11 cellular contexts compared by ENCODE assay signal in genomic region chr7:143391462-143392404, GRCh38. TPM values are rescaled to one million over a fixed set of nuclear protein-coding genes. Genes with fewer than 3 reads are reported as not detected.
DNase-seq lines count a peak whose midpoint lies in the region; FAIRE-seq and TF ChIP-seq lines count a peak whose summit lies in the region.
"Had no signal": no experiment of that assay in that cellular context is flagged by ENCODE, and none has a peak within 500 bp of the region (broad histone marks: within the 10 kb centered on the region; RNA-seq: fewer than 3 reads in every experiment).

No MANE protein-coding gene starts in this region.

- peaks cover 67% of the 10 kb centered on the region for H3F3A ChIP-seq in GM23248 (ENCODE audit: insufficient read depth)

- intact Hi-C loops in kidney (cut with DNase I): no loop called here

- H3K27me3 ChIP-seq in GM23248 (replicated peaks; ENCODE audit: insufficient read depth) (no peaks in the 10 kb centered on the region), skeletal muscle satellite cell (ENCODE audit: control insufficient read depth, insufficient read depth, low read length) (no peaks in the 10 kb centered on the region)

- peaks cover 22% of the 10 kb centered on the region for H3K79me2 ChIP-seq in GM23248 (ENCODE audit: insufficient read depth)

- H3K4me3 ChIP-seq in GM23248 (0 out of 2 replicates have a peak overlapping the region, but pooled peaks have one; percentile 14), kidney (ENCODE audit: low read length in 2 of 2) (no peak overlapping the region), skeletal muscle satellite cell (ENCODE audit: low read length) (peak overlapping the region; percentile 8)

- H3K36me3 ChIP-seq in GM23248 (ENCODE audit: low read depth) (peaks cover 27% of the 10 kb centered on the region), kidney (ENCODE audit: control insufficient read depth in 1 of 2, insufficient read depth in 2 of 2, low read length in 2 of 2) (peaks cover 8 to 16% of the 10 kb centered on the region in 2 donors), skeletal muscle satellite cell (ENCODE audit: insufficient read depth, low read length) (peaks cover 56% of the 10 kb centered on the region)

- no peak overlapping the region for H2AFZ ChIP-seq in GM23248

- no peak for FAIRE-seq in kidney (lab: Jason Lieb, UNC)
- FAIRE-seq: TTC549 had no signal

- H3K9me3 ChIP-seq in GM23248 (ENCODE audit: low read depth): no peaks in the 10 kb centered on the region
- no peaks in the 10 kb centered on the region for H3K9me3 ChIP-seq in kidney (ENCODE audit: control insufficient read depth in 1 of 2, low read length in 2 of 2)
- no peaks in the 10 kb centered on the region for H3K9me3 ChIP-seq in skeletal muscle satellite cell (replicated peaks; ENCODE audit: low read length)

- in situ Hi-C loops in GM23248 (cut with MboI): no loop called here

- no peaks in the 10 kb centered on the region for H3K9me2 ChIP-seq in GM23248 (ENCODE audit: insufficient read depth)

- peak overlapping the region; percentile 63 for H3K4me2 ChIP-seq in GM23248 (ENCODE audit: unreplicated experiment)
- H3K4me2 ChIP-seq in skeletal muscle satellite cell (ENCODE audit: low read length): peak overlapping the region; percentile 42

- no peak for TF ChIP-seq CTCF in kidney (IDR thresholded peaks at IDR 0.05; ENCODE audit: borderline replicate concordance, extremely low read depth, insufficient read depth)

- DNase-seq in GM23248: peak; percentile 89
- peak; percentile 31 for DNase-seq in cerebellar cortex (ENCODE audit: low spot score)
- peak; percentile 82 for DNase-seq in kidney
- no peak for DNase-seq in erythroblast (lab: John Stamatoyannopoulos, UW)
- no peak for DNase-seq in hippocampal formation (lab: John Stamatoyannopoulos, UW)
- no peak for DNase-seq in NCI-H1417 treated with DMSO at 0.1 percent for 48 hours (lab: John Stamatoyannopoulos, UW)
- no peak for DNase-seq in inferior parietal cortex (ENCODE audit: extremely low spot score)
- DNase-seq: effector CD8-positive, alpha-beta T cell; NCI-H1436 had no signal

- H3K9ac ChIP-seq in GM23248: peak overlapping the region; percentile 50
- peak overlapping the region in 1 of 2 donors; percentile 27 for H3K9ac ChIP-seq in kidney (ENCODE audit: low read length in 2 of 2)
- H3K9ac ChIP-seq in skeletal muscle satellite cell (ENCODE audit: low read depth, low read length): peak overlapping the region; percentile 69

- no peak for TF ChIP-seq POLR2A in erythroblast (IDR thresholded peaks at IDR 0.05; ENCODE audit: low read length)

- H3K27ac ChIP-seq in GM23248 (peak overlapping the region; percentile 79), kidney (ENCODE audit: low read depth in 2 of 2, low read length in 2 of 2) (peak overlapping the region; percentile 79 to 83)

- peaks cover 39% of the 10 kb centered on the region for H3K4me1 ChIP-seq in GM23248 (ENCODE audit: insufficient read depth)
- H3K4me1 ChIP-seq in kidney (ENCODE audit: control insufficient read depth in 1 of 2, insufficient read depth in 1 of 2, low read depth in 1 of 2, low read length in 2 of 2): peaks cover 0 to 24% of the 10 kb centered on the region in 2 donors
- peaks cover 84% of the 10 kb centered on the region for H3K4me1 ChIP-seq in skeletal muscle satellite cell (ENCODE audit: control insufficient read depth, insufficient read depth, low read length)

- WGBS in GM23248 (ENCODE audit: low coverage in 1 of 2, low lambda C conversion rate in 2 of 2, missing lambda C conversion rate in 2 of 2), 2 experiments: 58 to 63% methylated on average over 22 to 24 of the region's 24 CpGs

- no peaks in the 10 kb centered on the region; the same call in 1 of the 2 replicates for H4K20me1 ChIP-seq in GM23248 (ENCODE audit: insufficient read depth)

RNA-seq across cellular contexts. Expression of gene ZYX, which starts 10.6 kb away (rescaled TPM):
- total RNA-seq in GM23248 (2014; rRNA removed; shearing (Covaris generic)): 140 and 148 TPM in 2 replicates
- polyA plus RNA-seq in GM23248 (2016; fragmentation: Nextera tagmentation; extraction: Ambion mirVana) (380 and 396 TPM in 2 replicates), kidney (ENCODE audit: insufficient read depth, low read depth, low replicate concordance) (50.1 TPM)
- total RNA-seq in kidney: 193 TPM
- total RNA-seq in skeletal muscle satellite cell (2012; rRNA removed): 48.7 and 72.7 TPM in 2 replicates

RNA-seq across cellular contexts. Expression of gene EPHA1, which starts 16.9 kb away (rescaled TPM):
- total RNA-seq in GM23248 (2014; rRNA removed; shearing (Covaris generic)): not detected in 2 replicates
- 0.80 and 0.83 TPM in 2 replicates for polyA plus RNA-seq in GM23248 (2016; fragmentation: Nextera tagmentation; extraction: Ambion mirVana)
- 22.3 TPM for total RNA-seq in kidney
- polyA plus RNA-seq in kidney (ENCODE audit: insufficient read depth, low read depth, low replicate concordance): 6.9 TPM
- under 0.01 and 0.66 TPM in 2 replicates for total RNA-seq in skeletal muscle satellite cell (2012; rRNA removed)

RNA-seq across cellular contexts. Expression of gene FAM131B, which starts 29.2 kb away (rescaled TPM):
- 3.0 TPM in 2 replicates for total RNA-seq in GM23248 (2014; rRNA removed; shearing (Covaris generic))
- 0.50 and 1.1 TPM in 2 replicates for polyA plus RNA-seq in GM23248 (2016; fragmentation: Nextera tagmentation; extraction: Ambion mirVana)
- 0.82 TPM for total RNA-seq in kidney
- 0.19 TPM for polyA plus RNA-seq in kidney (ENCODE audit: insufficient read depth, low read depth, low replicate concordance)
- total RNA-seq in skeletal muscle satellite cell (2012; rRNA removed): 0.51 and 0.66 TPM in 2 replicates

RNA-seq across cellular contexts. Expression of gene TAS2R60, which starts 51.5 kb away (rescaled TPM):
- not detected in 2 replicates for total RNA-seq in GM23248 (2014; rRNA removed; shearing (Covaris generic))
- polyA plus RNA-seq in GM23248 (2016; fragmentation: Nextera tagmentation; extraction: Ambion mirVana): not detected in 2 replicates
- total RNA-seq in kidney: not detected
- polyA plus RNA-seq in kidney (ENCODE audit: insufficient read depth, low read depth, low replicate concordance): not detected
- not detected in 2 replicates for total RNA-seq in skeletal muscle satellite cell (2012; rRNA removed)

Comparison
In these comparisons a context has a peak if more than half of its experiments do, and no peak if none do; other contexts are left out.
1. DNase-seq: peak in GM23248 (single experiment), cerebellar cortex (single experiment) and kidney (single experiment); none in erythroblast (0 of 2), hippocampal formation (0 of 2), NCI-H1417 treated with DMSO at 0.1 percent for 48 hours (single experiment) and inferior parietal cortex (single experiment).
2. H3K4me3 ChIP-seq: peak in GM23248 (single experiment) and skeletal muscle satellite cell (single experiment); none in kidney (0 of 2).
3. RNA of gene EPHA1, which starts 16.9 kb away (total RNA-seq): 22.3 TPM in kidney (single experiment); not detected in GM23248; every median in the first group is over 10 times any median in the second.